Comparison of ENCODE assay signal across 19 cellular contexts in the genomic region with DNA sequence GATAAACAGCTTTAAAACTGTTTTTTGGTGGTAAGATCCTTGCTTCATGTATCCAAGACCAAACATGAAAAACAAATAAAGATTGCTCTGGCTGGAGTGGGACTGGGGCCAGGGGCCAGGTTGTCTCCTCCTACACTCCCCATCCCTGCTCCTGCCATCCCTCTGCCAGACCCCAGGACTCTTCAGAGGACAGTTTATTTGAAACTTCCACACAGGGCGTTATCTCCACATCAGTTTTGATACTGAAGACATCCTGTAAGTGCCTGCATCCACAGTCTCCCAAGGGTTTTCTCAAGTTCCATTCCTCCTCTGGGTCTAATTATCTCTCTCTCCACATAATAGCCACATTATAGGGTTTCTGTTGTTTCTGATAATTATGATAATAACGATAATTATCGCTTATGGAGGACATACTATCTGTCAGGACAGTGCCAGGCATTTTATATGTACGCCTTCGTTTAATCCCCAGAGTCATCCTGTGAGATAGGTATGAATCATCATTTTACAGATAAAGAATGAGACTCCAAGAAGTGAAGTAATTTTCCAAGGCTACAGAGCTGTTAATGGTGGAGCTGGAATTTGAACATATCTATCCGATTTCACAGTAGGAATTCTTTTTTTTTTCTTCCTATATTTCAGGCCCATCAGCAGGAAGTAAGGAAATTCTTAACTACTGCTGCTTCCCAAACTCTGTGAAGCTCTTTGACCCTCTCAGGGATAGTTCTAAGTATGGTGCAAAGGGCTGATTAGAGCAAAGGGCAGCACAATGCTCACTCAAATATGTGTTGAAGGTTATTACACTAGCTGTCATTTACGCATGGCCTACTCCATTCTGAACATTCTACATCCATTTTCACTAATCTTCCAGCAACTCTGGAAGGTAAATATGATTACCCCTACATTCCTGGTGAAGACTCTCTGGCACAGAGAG.
DNase-seq lines count a peak whose midpoint lies in the region; ATAC-seq and TF ChIP-seq lines count a peak whose summit lies in the region.
"Had no signal": no experiment of that assay in that cellular context is flagged by ENCODE, and none has a peak within 500 bp of the region (broad histone marks: within the 10 kb centered on the region; RNA-seq: fewer than 3 reads in every experiment).

No MANE protein-coding gene starts in this region.

- H2AFZ ChIP-seq in hepatocyte, result no peak overlapping the region
- H2AFZ ChIP-seq: parathyroid adenoma had no signal

- no peak overlapping the region for H3K4me3 ChIP-seq in hepatocyte
- H3K4me3 ChIP-seq: BLaER1, heart left ventricle, uterus had no signal

- TF ChIP-seq CTCF in hepatocyte (IDR thresholded peaks at IDR 0.05; ENCODE audit: poor library complexity), result no peak

- no peaks in the 10 kb centered on the region for H4K20me1 ChIP-seq in hepatocyte (ENCODE audit: insufficient read depth, poor library complexity, severe bottlenecking)
- H4K20me1 ChIP-seq: BLaER1 had no signal

- peak overlapping the region; percentile 52 for H3K27ac ChIP-seq in hepatocyte
- H3K27ac ChIP-seq: BLaER1, heart left ventricle, KMS-11, parathyroid adenoma, uterus had no signal

- peaks cover 7% of the 10 kb centered on the region for H3K4me1 ChIP-seq in hepatocyte (ENCODE audit: insufficient read depth)
- H3K4me1 ChIP-seq: BLaER1, heart left ventricle, parathyroid adenoma, uterus had no signal

- 61% methylated on average over 7 of the region's 7 CpGs for WGBS in hepatocyte (ENCODE audit: low lambda C conversion rate, missing lambda C conversion rate)

- ATAC-seq in SK-N-SH treated with all-trans-retinoic acid at 6 μM for 48 hours (peak; percentile 89), HG02610 (IDR thresholded peaks at IDR 0.05; ENCODE audit: unreplicated experiment) (no peak), HG02759 (IDR thresholded peaks at IDR 0.05; ENCODE audit: unreplicated experiment) (no peak), HG03442 (IDR thresholded peaks at IDR 0.05; ENCODE audit: unreplicated experiment) (no peak)
- ATAC-seq: activated T-cell treated with anti-CD3 and anti-CD28 coated beads, Interleukin-2, amount 50 U/mL, for 4 hours; heart left ventricle had no signal

- no peaks in the 10 kb centered on the region for H3K79me2 ChIP-seq in hepatocyte
- H3K79me2 ChIP-seq: parathyroid adenoma had no signal

- no peaks in the 10 kb centered on the region for H3K9me2 ChIP-seq in hepatocyte (replicated peaks; ENCODE audit: insufficient read depth)

- DNase-seq in COLO829 (ENCODE audit: low spot score) (peak; percentile 70), NCI-H1105 treated with DMSO at 0.1 percent for 48 hours (lab: John Stamatoyannopoulos, UW) (peak; percentile 82), hepatocyte (ENCODE audit: low spot score) (peak; percentile 7), medulla oblongata (ENCODE audit: extremely low spot score) (no peak)
- DNase-seq: activated T-cell treated with anti-CD3 and anti-CD28 coated beads, Interleukin-2, amount 50 U/mL, for 4 hours; DND-41; HCEC 1CT; heart left ventricle; NCI-H187; NK-92 treated with Interleukin-12 subunit alpha and Interleukin-12 subunit beta, amount 100 ng/mL, for 24 hours; stimulated activated naive CD4-positive, alpha-beta T cell treated with Interleukin-2 at 50 U/mL for 16 hours; uterus had no signal

- H3K9me3 ChIP-seq in hepatocyte (ENCODE audit: low read depth), result no peaks in the 10 kb centered on the region
- H3K9me3 ChIP-seq: BLaER1, heart left ventricle, uterus had no signal

- H3K4me2 ChIP-seq in hepatocyte, result no peak overlapping the region
- H3K4me2 ChIP-seq: BLaER1, KMS-11 had no signal

- no peaks in the 10 kb centered on the region for H3K36me3 ChIP-seq in hepatocyte (replicated peaks; ENCODE audit: insufficient read depth, low read depth)
- H3K36me3 ChIP-seq: BLaER1, heart left ventricle, uterus had no signal

- H3K27me3 ChIP-seq in hepatocyte, result no peaks in the 10 kb centered on the region
- H3K27me3 ChIP-seq: BLaER1, heart left ventricle, uterus had no signal

TF ChIP-seq in SK-N-SH treated with all-trans-retinoic acid at 6 μM for 48 hours, 23 proteins besides CTCF, POLR2A, EP300 and RAD21:
- no peak for TF ChIP-seq PPARA (CRISPR knock-in tag; IDR thresholded peaks at IDR 0.05; ENCODE audit: borderline replicate concordance)
- TF ChIP-seq TCF4 (CRISPR knock-in tag; IDR thresholded peaks at IDR 0.05; ENCODE audit: borderline replicate concordance), result 0 out of 2 replicates have a peak, but pooled peaks have one; percentile 17
- no peak for TF ChIP-seq ZFP30 (CRISPR knock-in tag; IDR thresholded peaks at IDR 0.05)
TF ChIP-seq in SK-N-SH treated with all-trans-retinoic acid at 6 μM for 48 hours: peak in this region for 1.
